ENCODE assay signal across 1 cellular context in the genomic region with DNA sequence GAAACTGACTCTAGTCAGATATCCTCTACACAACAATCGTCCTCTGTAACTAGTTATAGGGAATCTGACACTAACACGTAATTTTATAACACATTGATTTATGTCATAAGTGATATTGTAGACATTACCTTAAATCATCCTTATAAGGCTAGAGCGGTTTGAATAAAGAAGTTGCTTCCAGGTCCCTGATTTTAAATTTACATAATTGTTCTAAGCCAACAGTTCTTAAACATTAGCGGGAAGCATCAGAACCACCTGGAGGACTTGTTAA.
TF ChIP-seq lines count a peak whose summit lies in the region.

No MANE protein-coding gene starts in this region.

TF ChIP-seq in A549, 52 proteins besides CTCF, POLR2A, EP300 and RAD21 (continued from another document):
- TF ChIP-seq TP53 (CRISPR knock-in tag; IDR thresholded peaks at IDR 0.05) (no peak), NPAS2 (CRISPR knock-in tag; IDR thresholded peaks at IDR 0.05; ENCODE audit: borderline replicate concordance) (no peak), HDAC2 (IDR thresholded peaks at IDR 0.05) (no peak), MAFK (IDR thresholded peaks at IDR 0.05; ENCODE audit: partially characterized antibody) (no peak), NFE2L2 (conservative IDR thresholded peaks at IDR 0.05; ENCODE audit: low read length) (no peak), HEYL (CRISPR knock-in tag; IDR thresholded peaks at IDR 0.05) (no peak), POLR2AphosphoS2 (conservative IDR thresholded peaks at IDR 0.05; ENCODE audit: low read length) (no peak)
